In genomic region chr11:79931692-79932091, GRCh38 we compare ENCODE assay signal across 15 cellular contexts.
DNase-seq lines count a peak whose midpoint lies in the region; ATAC-seq and TF ChIP-seq lines count a peak whose summit lies in the region.
"Had no signal": no experiment of that assay in that cellular context is flagged by ENCODE, and none has a peak within 500 bp of the region (broad histone marks: within the 10 kb centered on the region; RNA-seq: fewer than 3 reads in every experiment).

No MANE protein-coding gene starts in this region.

- intact Hi-C loops in esophagus muscularis mucosa (cut with DNase I) = no loop called here
- intact Hi-C loops in A673 (cut with micrococcal nuclease; ENCODE audit: unreplicated experiment) = no loop called here

- no peak overlapping the region for H3K4me2 ChIP-seq in OCI-LY3 (ENCODE audit: low read length)
- H3K4me2 ChIP-seq: BLaER1 treated with 17β-estradiol and CSF1 and Interleukin-3, amounts not matched to agents 10 nM and 100 nM had no signal

- no peaks in the 10 kb centered on the region for H3K36me3 ChIP-seq in OCI-LY3 (replicated peaks; ENCODE audit: low read depth, low read length)
- no peaks in the 10 kb centered on the region for H3K36me3 ChIP-seq in esophagus muscularis mucosa
- H3K36me3 ChIP-seq in A673 (ENCODE audit: insufficient read depth, low read length, poor library complexity, severe bottlenecking) = no peaks in the 10 kb centered on the region
- H3K36me3 ChIP-seq: BLaER1 treated with 17β-estradiol and CSF1 and Interleukin-3, amounts not matched to agents 10 nM and 100 nM had no signal

- DNase-seq in NCI-H82 (lab: John Stamatoyannopoulos, UW) (peak; percentile 27), NCI-H82 treated with DMSO at 0.1 percent for 48 hours (lab: John Stamatoyannopoulos, UW; ENCODE audit: unreplicated experiment) (no peak), esophagus muscularis mucosa (ENCODE audit: extremely low spot score) (peak; percentile 64), A673 (ENCODE audit: low spot score) (no peak)
- DNase-seq: 8988T; ACHN; CD4-positive, CD25-positive, alpha-beta regulatory T cell; DMS79; GOT3; H9 had no signal

- BruUV-seq in A673 (replicated peaks; lab: Mats Ljungman, UMichigan) = no TSS peak

- no peaks in the 10 kb centered on the region for H3K4me1 ChIP-seq in OCI-LY3 (ENCODE audit: low read length)
- H3K4me1 ChIP-seq in esophagus muscularis mucosa = no peaks in the 10 kb centered on the region
- H3K4me1 ChIP-seq in A673 (ENCODE audit: insufficient read depth, low read length, poor library complexity, severe bottlenecking) = no peaks in the 10 kb centered on the region
- H3K4me1 ChIP-seq: BLaER1 treated with 17β-estradiol and CSF1 and Interleukin-3, amounts not matched to agents 10 nM and 100 nM had no signal

- CTCF ChIA-PET in A673 (lab: Charles Lee) = no interaction called here

- POLR2A ChIA-PET in A673 (lab: Charles Lee; ENCODE audit: low non-redundant PET) = no interaction called here

- no peak for TF ChIP-seq EP300 in esophagus muscularis mucosa (IDR thresholded peaks at IDR 0.05)

- H3K9ac ChIP-seq in OCI-LY3 (ENCODE audit: low read length) = no peak overlapping the region
- H3K9ac ChIP-seq: BLaER1 treated with 17β-estradiol and CSF1 and Interleukin-3, amounts not matched to agents 10 nM and 100 nM had no signal

- no peaks in the 10 kb centered on the region for H3K9me3 ChIP-seq in OCI-LY3 (ENCODE audit: insufficient read depth, low read length)
- H3K9me3 ChIP-seq in esophagus muscularis mucosa = no peaks in the 10 kb centered on the region
- H3K9me3 ChIP-seq in A673 (ENCODE audit: low read depth, low read length, poor library complexity, severe bottlenecking) = no peaks in the 10 kb centered on the region
- H3K9me3 ChIP-seq: BLaER1 treated with 17β-estradiol and CSF1 and Interleukin-3, amounts not matched to agents 10 nM and 100 nM had no signal

- H3K4me3 ChIP-seq in OCI-LY3 (ENCODE audit: low read length) (no peak overlapping the region), esophagus muscularis mucosa (no peak overlapping the region), A673 (ENCODE audit: low read depth, low read length, poor library complexity, severe bottlenecking) (no peak overlapping the region)
- H3K4me3 ChIP-seq: BLaER1 treated with 17β-estradiol and CSF1 and Interleukin-3, amounts not matched to agents 10 nM and 100 nM; GM12878 had no signal

- TF ChIP-seq CTCF in OCI-LY3 (IDR thresholded peaks at IDR 0.05; ENCODE audit: low read depth, low read length) = peak; percentile 22; the same call in 1 of the 2 replicates
- TF ChIP-seq CTCF in esophagus muscularis mucosa (IDR thresholded peaks at IDR 0.05) = no peak
- TF ChIP-seq CTCF in A673 (conservative IDR thresholded peaks at IDR 0.05; ENCODE audit: low read depth, low read length) = no peak

- no peaks in the 10 kb centered on the region for H3K79me2 ChIP-seq in OCI-LY3 (ENCODE audit: low read length)

- no peaks in the 10 kb centered on the region for H4K20me1 ChIP-seq in OCI-LY3 (ENCODE audit: insufficient read depth, low read length)
- H4K20me1 ChIP-seq: BLaER1 treated with 17β-estradiol and CSF1 and Interleukin-3, amounts not matched to agents 10 nM and 100 nM had no signal

- WGBS in esophagus muscularis mucosa = 100% methylated on average over 1 of the region's 1 CpG

- TF ChIP-seq POLR2A in esophagus muscularis mucosa (IDR thresholded peaks at IDR 0.05; ENCODE audit: low read depth) = no peak

- no peak overlapping the region for H3K27ac ChIP-seq in OCI-LY3 (ENCODE audit: low read length)
- H3K27ac ChIP-seq in esophagus muscularis mucosa (replicated peaks in 1 of 4) = no peak overlapping the region
- no peak overlapping the region for H3K27ac ChIP-seq in A673 (ENCODE audit: low read depth, low read length, poor library complexity, severe bottlenecking)
- H3K27ac ChIP-seq: BLaER1 treated with 17β-estradiol and CSF1 and Interleukin-3, amounts not matched to agents 10 nM and 100 nM had no signal

- H3K27me3 ChIP-seq in OCI-LY3 (ENCODE audit: low read depth, low read length) (peaks cover 7% of the 10 kb centered on the region; the same call in 1 of the 2 replicates), esophagus muscularis mucosa (no peaks in the 10 kb centered on the region), A673 (replicated peaks; ENCODE audit: insufficient read depth, low read depth, low read length, poor library complexity) (peaks cover 7% of the 10 kb centered on the region)
- H3K27me3 ChIP-seq: BLaER1 treated with 17β-estradiol and CSF1 and Interleukin-3, amounts not matched to agents 10 nM and 100 nM had no signal

- no peak for ATAC-seq in GM21717 (IDR thresholded peaks at IDR 0.05; ENCODE audit: unreplicated experiment)
- ATAC-seq in SK-N-SH treated with all-trans-retinoic acid at 6 μM for 48 hours = no peak
- ATAC-seq: GM12878 had no signal

- no peak overlapping the region for H2AFZ ChIP-seq in OCI-LY3 (ENCODE audit: low read depth, low read length)

TF ChIP-seq in SK-N-SH treated with all-trans-retinoic acid at 6 μM for 48 hours, 23 proteins besides CTCF, POLR2A, EP300 and RAD21:
- TF ChIP-seq SNAI2 (CRISPR knock-in tag; IDR thresholded peaks at IDR 0.05) (no peak), ZC3H10 (CRISPR knock-in tag; IDR thresholded peaks at IDR 0.05) (no peak), GLIS3 (CRISPR knock-in tag; IDR thresholded peaks at IDR 0.05) (no peak), PPARA (CRISPR knock-in tag; IDR thresholded peaks at IDR 0.05; ENCODE audit: borderline replicate concordance) (no peak), ISL1 (CRISPR knock-in tag; IDR thresholded peaks at IDR 0.05) (no peak), ARNTL (CRISPR knock-in tag; IDR thresholded peaks at IDR 0.05; ENCODE audit: borderline replicate concordance, low read depth) (no peak), ZFP30 (CRISPR knock-in tag; IDR thresholded peaks at IDR 0.05) (no peak), ZNF565 (CRISPR knock-in tag; conservative IDR thresholded peaks at IDR 0.05; ENCODE audit: low read depth) (no peak), POU6F1 (CRISPR knock-in tag; IDR thresholded peaks at IDR 0.05; ENCODE audit: borderline replicate concordance, low read depth) (no peak), RARB (CRISPR knock-in tag; IDR thresholded peaks at IDR 0.05) (no peak), CREB5 (CRISPR knock-in tag; IDR thresholded peaks at IDR 0.05; ENCODE audit: low read depth) (no peak), ZNF70 (CRISPR knock-in tag; IDR thresholded peaks at IDR 0.05) (no peak), ZFP3 (CRISPR knock-in tag; IDR thresholded peaks at IDR 0.05) (no peak), BACH2 (CRISPR knock-in tag; IDR thresholded peaks at IDR 0.05; ENCODE audit: borderline replicate concordance) (no peak), TCF4 (CRISPR knock-in tag; IDR thresholded peaks at IDR 0.05; ENCODE audit: borderline replicate concordance) (no peak), ZNF8 (CRISPR knock-in tag; IDR thresholded peaks at IDR 0.05) (no peak), TSHZ2 (CRISPR knock-in tag; IDR thresholded peaks at IDR 0.05) (no peak)

Comparison
In these comparisons a context has a peak if more than half of its experiments do, and no peak if none do; other contexts are left out.
1. DNase-seq: peak in NCI-H82 (single experiment) and esophagus muscularis mucosa (single experiment); none in NCI-H82 treated with DMSO at 0.1 percent for 48 hours (single experiment) and A673 (single experiment).